In genomic region chr4:2750719-2751605, GRCh38 we compare ENCODE assay signal across 1 cellular context.
TF ChIP-seq lines count a peak whose summit lies in the region.

No MANE protein-coding gene starts in this region.

TF ChIP-seq in K562, 482 proteins besides CTCF, POLR2A, EP300 and RAD21:
- TF ChIP-seq NFIC (IDR thresholded peaks at IDR 0.05) = no peak
- no peak for TF ChIP-seq HNRNPK (IDR thresholded peaks at IDR 0.05; ENCODE audit: low read depth, low read length, poor library complexity, severe bottlenecking)
- no peak for TF ChIP-seq SIN3B (IDR thresholded peaks at IDR 0.05; ENCODE audit: low read depth)
- TF ChIP-seq, protein P1, sequence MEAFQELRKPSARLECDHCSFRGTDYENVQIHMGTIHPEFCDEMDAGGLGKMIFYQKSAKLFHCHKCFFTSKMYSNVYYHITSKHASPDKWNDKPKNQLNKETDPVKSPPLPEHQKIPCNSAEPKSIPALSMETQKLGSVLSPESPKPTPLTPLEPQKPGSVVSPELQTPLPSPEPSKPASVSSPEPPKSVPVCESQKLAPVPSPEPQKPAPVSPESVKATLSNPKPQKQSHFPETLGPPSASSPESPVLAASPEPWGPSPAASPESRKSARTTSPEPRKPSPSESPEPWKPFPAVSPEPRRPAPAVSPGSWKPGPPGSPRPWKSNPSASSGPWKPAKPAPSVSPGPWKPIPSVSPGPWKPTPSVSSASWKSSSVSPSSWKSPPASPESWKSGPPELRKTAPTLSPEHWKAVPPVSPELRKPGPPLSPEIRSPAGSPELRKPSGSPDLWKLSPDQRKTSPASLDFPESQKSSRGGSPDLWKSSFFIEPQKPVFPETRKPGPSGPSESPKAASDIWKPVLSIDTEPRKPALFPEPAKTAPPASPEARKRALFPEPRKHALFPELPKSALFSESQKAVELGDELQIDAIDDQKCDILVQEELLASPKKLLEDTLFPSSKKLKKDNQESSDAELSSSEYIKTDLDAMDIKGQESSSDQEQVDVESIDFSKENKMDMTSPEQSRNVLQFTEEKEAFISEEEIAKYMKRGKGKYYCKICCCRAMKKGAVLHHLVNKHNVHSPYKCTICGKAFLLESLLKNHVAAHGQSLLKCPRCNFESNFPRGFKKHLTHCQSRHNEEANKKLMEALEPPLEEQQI (IDR thresholded peaks at IDR 0.05) = no peak
- no peak for TF ChIP-seq HMG20A (CRISPR knock-in tag; conservative IDR thresholded peaks at IDR 0.05)
- TF ChIP-seq NCOA2 (IDR thresholded peaks at IDR 0.05; ENCODE audit: partially characterized antibody in 2 of 2) = no peak
- TF ChIP-seq CAMTA2 (CRISPR knock-in tag; conservative IDR thresholded peaks at IDR 0.05) = no peak
- no peak for TF ChIP-seq ESRRA (IDR thresholded peaks at IDR 0.05; ENCODE audit: borderline replicate concordance, low read depth)
- TF ChIP-seq ASH1L (IDR thresholded peaks at IDR 0.05; ENCODE audit: borderline replicate concordance, low read depth, partially characterized antibody) = no peak
- no peak for TF ChIP-seq ARID2 (IDR thresholded peaks at IDR 0.05)
- TF ChIP-seq MAFF (IDR thresholded peaks at IDR 0.05; ENCODE audit: low read length) = no peak
- TF ChIP-seq, protein P2, sequence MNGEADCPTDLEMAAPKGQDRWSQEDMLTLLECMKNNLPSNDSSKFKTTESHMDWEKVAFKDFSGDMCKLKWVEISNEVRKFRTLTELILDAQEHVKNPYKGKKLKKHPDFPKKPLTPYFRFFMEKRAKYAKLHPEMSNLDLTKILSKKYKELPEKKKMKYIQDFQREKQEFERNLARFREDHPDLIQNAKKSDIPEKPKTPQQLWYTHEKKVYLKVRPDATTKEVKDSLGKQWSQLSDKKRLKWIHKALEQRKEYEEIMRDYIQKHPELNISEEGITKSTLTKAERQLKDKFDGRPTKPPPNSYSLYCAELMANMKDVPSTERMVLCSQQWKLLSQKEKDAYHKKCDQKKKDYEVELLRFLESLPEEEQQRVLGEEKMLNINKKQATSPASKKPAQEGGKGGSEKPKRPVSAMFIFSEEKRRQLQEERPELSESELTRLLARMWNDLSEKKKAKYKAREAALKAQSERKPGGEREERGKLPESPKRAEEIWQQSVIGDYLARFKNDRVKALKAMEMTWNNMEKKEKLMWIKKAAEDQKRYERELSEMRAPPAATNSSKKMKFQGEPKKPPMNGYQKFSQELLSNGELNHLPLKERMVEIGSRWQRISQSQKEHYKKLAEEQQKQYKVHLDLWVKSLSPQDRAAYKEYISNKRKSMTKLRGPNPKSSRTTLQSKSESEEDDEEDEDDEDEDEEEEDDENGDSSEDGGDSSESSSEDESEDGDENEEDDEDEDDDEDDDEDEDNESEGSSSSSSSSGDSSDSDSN (IDR thresholded peaks at IDR 0.05; ENCODE audit: borderline replicate concordance in 1 of 2, low read depth in 2 of 2, low read length in 2 of 2) = no peak
- TF ChIP-seq MIER1 (IDR thresholded peaks at IDR 0.05; ENCODE audit: low read depth) = no peak
